ENCODE assay signal across 21 cellular contexts in genomic region chr2:122514451-122514996, GRCh38.
DNase-seq lines count a peak whose midpoint lies in the region; ATAC-seq, FAIRE-seq and TF ChIP-seq lines count a peak whose summit lies in the region.
"Had no signal": no experiment of that assay in that cellular context is flagged by ENCODE, and none has a peak within 500 bp of the region (broad histone marks: within the 10 kb centered on the region; RNA-seq: fewer than 3 reads in every experiment).

No MANE protein-coding gene starts in this region.

- BruUV-seq in PC-3 (replicated peaks; lab: Mats Ljungman, UMichigan), result no TSS peak

- H3K9ac ChIP-seq in PC-3 (ENCODE audit: low read length), result no peak overlapping the region
- H3K9ac ChIP-seq: KMS-11 had no signal

- H3K36me3 ChIP-seq in PC-3 (ENCODE audit: low read depth, low read length), result no peaks in the 10 kb centered on the region
- no peaks in the 10 kb centered on the region for H3K36me3 ChIP-seq in small intestine (ENCODE audit: control insufficient read depth in 2 of 2, insufficient read depth in 2 of 2, low read length in 2 of 2)
- H3K36me3 ChIP-seq: gastrocnemius medialis, lower lobe of right lung had no signal

- H3K27me3 ChIP-seq in PC-3 (ENCODE audit: low read length) (no peaks in the 10 kb centered on the region), small intestine (ENCODE audit: control insufficient read depth in 2 of 2, insufficient read depth in 2 of 2, low read length in 2 of 2) (no peaks in the 10 kb centered on the region)
- H3K27me3 ChIP-seq: gastrocnemius medialis, testis had no signal

- in situ Hi-C loops in Caki2 (cut with HindIII; ENCODE audit: low pct_unique_long_range_greater_than_20kb, low sequenced_read_pairs), result no loop called here

- peak; percentile 6 for DNase-seq in Caki2 (ENCODE audit: low read depth)
- peak; percentile 2 for DNase-seq in LHCN-M2 (ENCODE audit: low read depth)
- DNase-seq in PC-3, result peak; percentile 59
- peak; percentile 27 for DNase-seq in iris pigment epithelial cell (ENCODE audit: low read depth)
- DNase-seq in GF-D8 (lab: John Stamatoyannopoulos, UW), result no peak
- no peak for DNase-seq in small intestine
- no peak for DNase-seq in HPDE6-E6E7 (ENCODE audit: extremely low spot score)
- no peak for DNase-seq in NCI-H1048 (lab: John Stamatoyannopoulos, UW)
- DNase-seq: activated CD4-positive, alpha-beta T cell treated with anti-CD3 and anti-CD28 coated beads, Interleukin-2, amount 50 U/mL, for 1 hour; activated naive CD8-positive, alpha-beta T cell treated with anti-CD3 and anti-CD28 coated beads for 36 hours; activated T-cell treated with anti-CD3 and anti-CD28 coated beads, Interleukin-2, amount 50 U/mL, for 4 hours; Calu3; effector memory CD8-positive, alpha-beta T cell; gastrocnemius medialis; H7; lower lobe of right lung; NCI-H187; retina; stimulated activated CD4-positive, alpha-beta T cell treated with anti-CD3 and anti-CD28 coated beads, Interleukin-2, amount 100 ng/mL, for 24 hours; testis had no signal

- peak; percentile 85 for ATAC-seq in PC-3
- ATAC-seq: activated T-cell treated with anti-CD3 and anti-CD28 coated beads, Interleukin-2, amount 50 U/mL, for 4 hours; effector memory CD8-positive, alpha-beta T cell; gastrocnemius medialis; lower lobe of right lung had no signal

- CTCF ChIA-PET in PC-3 (lab: Charles Lee), result no interaction called here

- H3K4me1 ChIP-seq in PC-3 (ENCODE audit: insufficient read depth, low read length) (peaks cover 4% of the 10 kb centered on the region), small intestine (ENCODE audit: control insufficient read depth in 2 of 2, insufficient read depth in 1 of 2, low read depth in 1 of 2, low read length in 1 of 2) (no peaks in the 10 kb centered on the region)
- H3K4me1 ChIP-seq: gastrocnemius medialis, lower lobe of right lung, testis had no signal

- H3K4me2 ChIP-seq in PC-3 (ENCODE audit: low read length), result no peak overlapping the region
- H3K4me2 ChIP-seq: KMS-11 had no signal

- WGBS in small intestine, 3 donors, result 73 to 78% (median 76%) methylated on average over 7 of the region's 7 CpGs

- H3K4me3 ChIP-seq in PC-3 (ENCODE audit: low read length) (no peak overlapping the region), small intestine (ENCODE audit: low read depth in 1 of 2, low read length in 2 of 2) (no peak overlapping the region)
- H3K4me3 ChIP-seq: gastrocnemius medialis, lower lobe of right lung, testis had no signal

- no peaks in the 10 kb centered on the region for H3K79me2 ChIP-seq in PC-3 (ENCODE audit: low read length)

- POLR2A ChIA-PET in PC-3 (lab: Charles Lee; ENCODE audit: unreplicated experiment), result no interaction called here

- no peaks in the 10 kb centered on the region for H4K20me1 ChIP-seq in PC-3 (ENCODE audit: low read length)

- no peak for FAIRE-seq in small intestine (lab: Jason Lieb, UNC)

- H3F3A ChIP-seq in PC-3 (ENCODE audit: low read length, unreplicated experiment), result no peaks in the 10 kb centered on the region

- H3K9me3 ChIP-seq in PC-3 (ENCODE audit: low read length) (no peaks in the 10 kb centered on the region), small intestine (ENCODE audit: control insufficient read depth, low read depth) (no peaks in the 10 kb centered on the region)
- H3K9me3 ChIP-seq: gastrocnemius medialis, lower lobe of right lung, testis had no signal

- H2AFZ ChIP-seq in PC-3 (ENCODE audit: low read length), result 0 out of 2 replicates have a peak overlapping the region, but pooled peaks have one; percentile 27

- intact Hi-C loops in PC-3 (cut with micrococcal nuclease), result loop anchor here (1.0 kb wide), 1 partner anchor 234 kb away; no protein-coding TSS in a partner anchor

- H3K9me2 ChIP-seq in PC-3 (replicated peaks; ENCODE audit: low read length), result no peaks in the 10 kb centered on the region

- TF ChIP-seq CTCF in PC-3 (conservative IDR thresholded peaks at IDR 0.05; ENCODE audit: low read depth, low read length), result peak; percentile 40; the same call in 1 of the 2 replicates

- H3K27ac ChIP-seq in PC-3 (ENCODE audit: low read length) (no peak overlapping the region), small intestine (ENCODE audit: low read depth in 1 of 2, low read length in 1 of 2) (no peak overlapping the region)
- H3K27ac ChIP-seq: gastrocnemius medialis, KMS-11, lower lobe of right lung, testis had no signal

Comparison
In these comparisons a context has a peak if more than half of its experiments do, and no peak if none do; other contexts are left out.
1. DNase-seq: peak in Caki2 (single experiment), LHCN-M2 (single experiment), PC-3 (single experiment) and iris pigment epithelial cell (single experiment); none in GF-D8 (single experiment), small intestine (single experiment), HPDE6-E6E7 (single experiment) and NCI-H1048 (single experiment).